13 cellular contexts compared by ENCODE assay signal in genomic region chr3:49799761-49800160, GRCh38. TPM values are rescaled to one million over a fixed set of nuclear protein-coding genes. Genes with fewer than 3 reads are reported as not detected.
A peak's percentile ranks its signal among the peaks of the same experiment; 100 is the strongest.
DNase-seq lines count a peak whose midpoint lies in the region; ATAC-seq, FAIRE-seq and TF ChIP-seq lines count a peak whose summit lies in the region.
"Had no signal": no experiment of that assay in that cellular context is flagged by ENCODE, and none has a peak within 500 bp of the region (broad histone marks: within the 10 kb centered on the region; RNA-seq: fewer than 3 reads in every experiment).

CDHR4 (minus strand) TSS chr3:49799873; CDS start chr3:49799812, 61 bp downstream.

- H3K4me3 ChIP-seq in HepG2 (replicated peaks in 1 of 3; ENCODE audit: insufficient read depth in 1 of 3, low read depth in 2 of 3, low read length in 3 of 3) = no peak within 1 kb of the TSS
- no peak within 1 kb of the TSS for H3K4me3 ChIP-seq in right lobe of liver
- no peak within 1 kb of the TSS for H3K4me3 ChIP-seq in foreskin fibroblast (ENCODE audit: low read depth in 1 of 2, low read length in 2 of 2)
- H3K4me3 ChIP-seq: BLaER1 had no signal

- TF ChIP-seq EP300 in HepG2 (IDR thresholded peaks at IDR 0.05; ENCODE audit: low read depth in 2 of 2, low read length in 2 of 2) = no peak
- no peak for TF ChIP-seq EP300 in HepG2 (CRISPR knock-in tag; IDR thresholded peaks at IDR 0.05; ENCODE audit: borderline replicate concordance)

- H4K20me1 ChIP-seq in HepG2 (ENCODE audit: insufficient read depth, low read length) = no peaks in the 10 kb centered on the region
- H4K20me1 ChIP-seq: BLaER1 had no signal

- H3K27ac ChIP-seq in HepG2 (ENCODE audit: extremely low read length, insufficient read depth, low read length) (no peak within 1 kb of the TSS), right lobe of liver (no peak within 1 kb of the TSS)
- H3K27ac ChIP-seq: BLaER1 had no signal

- 0 out of 2 replicates have a peak within 1 kb of the TSS, but pooled peaks have one; percentile 25 for H3K9ac ChIP-seq in HepG2 (ENCODE audit: insufficient read depth, low read depth, low read length)
- H3K9ac ChIP-seq: BLaER1 had no signal

- POLR2A ChIA-PET in HepG2 (lab: Yijun Ruan, JAX) = interaction anchor here (2.6 kb wide), 1 partner anchor 14 kb away, joined by 11 read pairs; the partner anchor contains the start of gene IP6K1

- H3K4me2 ChIP-seq in HepG2 (ENCODE audit: low read depth, low read length) = peak within 1 kb of the TSS; percentile 41
- H3K4me2 ChIP-seq: BLaER1 had no signal

- TF ChIP-seq POLR2A in HepG2 (IDR thresholded peaks at IDR 0.05; ENCODE audit: insufficient read depth in 1 of 2, low read depth in 2 of 2, low read length in 2 of 2) (no peak), right lobe of liver (IDR thresholded peaks at IDR 0.05) (no peak)

- no peak for FAIRE-seq in HepG2 (lab: Jason Lieb, UNC)
- FAIRE-seq: small intestine had no signal

- TF ChIP-seq CTCF in HepG2 (CRISPR knock-in tag; IDR thresholded peaks at IDR 0.05) (no peak), right lobe of liver (IDR thresholded peaks at IDR 0.05) (no peak), foreskin fibroblast (IDR thresholded peaks at IDR 0.05; ENCODE audit: low read depth, low read length) (no peak)

- DNase-seq in HepG2 (ENCODE audit: low spot score) = peak; percentile 44
- DNase-seq in right lobe of liver = no peak
- DNase-seq in T1000 (lab: John Stamatoyannopoulos, UW) = peak; percentile 71
- peak; percentile 83 to 91 for DNase-seq in foreskin fibroblast
- no peak for DNase-seq in pons (ENCODE audit: low spot score)
- DNase-seq in midbrain (lab: John Stamatoyannopoulos, UW) = no peak
- DNase-seq in DMS153 treated with DMSO at 0.1 percent for 48 hours (lab: John Stamatoyannopoulos, UW; ENCODE audit: unreplicated experiment) = no peak
- DNase-seq: activated CD4-positive, alpha-beta T cell treated with anti-CD3 and anti-CD28 coated beads, Interleukin-2, amount 10 ng/mL, durations not matched to agents 7 days and 5 days; small intestine had no signal

- WGBS in HepG2 (ENCODE audit: low lambda C conversion rate) = 0% methylated on average over 2 of the region's 4 CpGs
- 25% methylated on average over 1 of the region's 4 CpGs for WGBS in right lobe of liver (ENCODE audit: insufficient coverage, low coverage, low lambda C conversion rate, missing lambda C conversion rate)

- BruUV-seq in HepG2 (replicated peaks; lab: Mats Ljungman, UMichigan) = no TSS peak

- H2AFZ ChIP-seq in HepG2 (ENCODE audit: low read length) = no peak within 1 kb of the TSS

- in situ Hi-C loops in HepG2 (cut with HindIII; ENCODE audit: extremely low pct_ligation_motif_present, low pct_unique_long_range_greater_than_20kb) = loop anchor here (10.0 kb wide), 1 partner anchor 105 kb away; the partner anchor contains the start of gene MST1R

- CTCF ChIA-PET in HepG2 (lab: Yijun Ruan, JAX; ENCODE audit: low intra/inter-chr PET ratio, low total read pairs) = no interaction called here

- H3K27me3 ChIP-seq in HepG2 (ENCODE audit: control insufficient read depth in 1 of 2, insufficient read depth in 2 of 2, low read length in 2 of 2) (peaks cover 1 to 12% of the 10 kb centered on the region in 2 experiments; a peak in 4 of 5 replicates), right lobe of liver (no peaks in the 10 kb centered on the region)

- no peak for TF ChIP-seq RAD21 in HepG2 (CRISPR knock-in tag; IDR thresholded peaks at IDR 0.05)

- peaks cover 61% of the 10 kb centered on the region for H3K4me1 ChIP-seq in HepG2 (ENCODE audit: insufficient read depth, low read length)
- H3K4me1 ChIP-seq in right lobe of liver = no peaks in the 10 kb centered on the region

- H3K36me3 ChIP-seq in HepG2 (replicated peaks in 1 of 2; ENCODE audit: control insufficient read depth in 1 of 2, insufficient read depth in 2 of 2, low read length in 2 of 2) = no peaks in the 10 kb centered on the region
- H3K36me3 ChIP-seq in right lobe of liver = no peaks in the 10 kb centered on the region
- H3K36me3 ChIP-seq: BLaER1 had no signal

- ATAC-seq in HepG2 (no peak), right lobe of liver (no peak), HG02938 (IDR thresholded peaks at IDR 0.05; ENCODE audit: unreplicated experiment) (no peak)

- H3K9me3 ChIP-seq in HepG2 (ENCODE audit: low read length) (no peaks in the 10 kb centered on the region), right lobe of liver (no peaks in the 10 kb centered on the region)
- H3K9me3 ChIP-seq: BLaER1 had no signal

- intact Hi-C loops in HepG2 (cut with micrococcal nuclease; ENCODE audit: unreplicated experiment) (no loop called here), right lobe of liver (cut with DNase I) (loop anchor here (5.0 to 10.0 kb wide), 3 partner anchors 38 to 105 kb away; partner anchors contain the start of gene MST1R (in 1 of the 2))

- no peaks in the 10 kb centered on the region for H3K79me2 ChIP-seq in HepG2 (ENCODE audit: insufficient read depth, low read length)

TF ChIP-seq in HepG2, 621 proteins besides CTCF, POLR2A, EP300 and RAD21:
- TF ChIP-seq FOSL2 (CRISPR knock-in tag; IDR thresholded peaks at IDR 0.05) (peak; percentile 70), RFX5 (IDR thresholded peaks at IDR 0.05; ENCODE audit: low read depth, low read length) (0 out of 2 replicates have a peak, but pooled peaks have one; percentile 17), ZNF503 (CRISPR knock-in tag; IDR thresholded peaks at IDR 0.05) (no peak)
TF ChIP-seq in HepG2: peak in this region for 2.

RNA-seq across cellular contexts. Expression of gene CDHR4, which starts in this region (rescaled TPM):
- total RNA-seq in HepG2 (2016; rRNA removed; fragmentation: Illumina TruSeq; extraction: Trizol) = not detected in 2 replicates
- not detected in 2 replicates for total RNA-seq in HepG2 (2016; cell fraction: cytosol; rRNA removed; fragmentation: Illumina TruSeq; extraction: Trizol; ENCODE audit: low read depth)
- total RNA-seq in HepG2 (2016; cell fraction: insoluble cytoplasmic fraction; rRNA removed; fragmentation: Illumina TruSeq; extraction: Trizol) = not detected in 2 replicates
- not detected in 2 replicates for total RNA-seq in HepG2 (2016; cell fraction: membrane; rRNA removed; fragmentation: Illumina TruSeq; extraction: Trizol)
- not detected in 2 replicates for total RNA-seq in HepG2 (2016; cell fraction: nucleus; rRNA removed; fragmentation: Illumina TruSeq; extraction: Trizol)
- polyA plus RNA-seq in HepG2 (2011; rRNA removed) = 0.21 and 0.26 TPM in 2 replicates
- polyA plus RNA-seq in HepG2 (2011; cell fraction: cytosol; rRNA removed) = 0.08 TPM in 1 of 2 replicates, not detected in the other
- polyA plus RNA-seq in HepG2 (2011; cell fraction: nucleus; rRNA removed) = 0.98 and 1.7 TPM in 2 replicates
- polyA plus RNA-seq in HepG2 (2012) = not detected in 2 replicates
- polyA plus RNA-seq in HepG2 (2016; cell fraction: cytosol; fragmentation: Illumina TruSeq; extraction: Trizol; ENCODE audit: low read depth) = not detected in 2 replicates
- not detected in 2 replicates for polyA plus RNA-seq in HepG2 (2016; cell fraction: insoluble cytoplasmic fraction; fragmentation: Illumina TruSeq; extraction: Trizol; ENCODE audit: low read depth)
- not detected in 2 replicates for polyA plus RNA-seq in HepG2 (2016; cell fraction: membrane; fragmentation: Illumina TruSeq; extraction: Trizol; ENCODE audit: low read depth)
- polyA plus RNA-seq in HepG2 (2016; cell fraction: nucleus; fragmentation: Illumina TruSeq; extraction: Trizol; ENCODE audit: insufficient read depth, low read depth) = 0.17 TPM in 1 of 2 replicates, not detected in the other
- 0.40 TPM in 1 of 2 replicates, not detected in the other for polyA minus RNA-seq in HepG2 (2011; rRNA and poly(A)+ RNA removed; ENCODE audit: low replicate concordance)
- polyA minus RNA-seq in HepG2 (2011; cell fraction: cytosol; rRNA and poly(A)+ RNA removed) = not detected in 2 replicates
- polyA minus RNA-seq in HepG2 (2011; cell fraction: nucleus; rRNA and poly(A)+ RNA removed) = 0.26 TPM in 1 of 2 replicates, not detected in the other
- not detected for total RNA-seq in right lobe of liver
- total RNA-seq: SK-MEL-5 had no signal
- polyA plus RNA-seq: adipose tissue had no signal

Comparison
In these comparisons a context has a peak if more than half of its experiments do, and no peak if none do; other contexts are left out.
1. DNase-seq: peak in HepG2 (single experiment), T1000 (single experiment) and foreskin fibroblast (2 of 2); none in right lobe of liver (0 of 3), pons (single experiment), midbrain (single experiment) and DMS153 treated with DMSO at 0.1 percent for 48 hours (single experiment).